Comparison of ENCODE assay signal across 12 cellular contexts in the genomic region with DNA sequence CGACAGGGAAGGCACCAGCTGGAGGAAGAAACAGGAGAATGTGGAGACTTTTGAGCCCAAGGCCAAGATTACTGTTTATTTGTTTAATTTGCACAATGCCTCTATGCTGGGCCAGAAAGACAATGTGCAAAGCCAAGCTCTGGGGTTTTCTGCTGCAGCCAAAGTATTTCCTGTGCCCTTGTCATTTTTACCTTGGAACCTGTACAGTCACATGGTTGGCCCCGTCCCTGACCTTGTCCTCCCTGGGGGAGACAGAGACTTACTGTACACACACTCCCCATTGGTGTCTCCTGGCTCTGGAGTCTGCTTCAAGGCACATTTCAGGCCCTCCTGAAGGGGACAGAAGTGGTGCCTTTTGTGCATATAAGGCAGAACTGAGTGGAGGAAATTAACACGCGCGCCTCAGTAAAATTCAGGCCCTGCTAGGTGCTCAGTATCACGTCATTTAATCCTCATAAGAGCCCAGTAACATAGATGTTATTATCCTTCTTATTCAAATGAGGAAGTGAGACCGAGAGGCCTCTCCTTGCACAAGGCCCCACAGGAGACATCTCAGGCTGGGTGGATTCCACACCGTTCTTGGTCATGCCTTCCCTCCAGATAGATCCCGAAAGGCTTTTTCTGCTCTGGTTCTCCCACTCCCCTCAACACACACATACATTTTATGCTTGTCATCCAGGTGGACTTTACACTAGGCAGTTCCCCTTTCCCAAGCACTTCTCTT. TPM values are rescaled to one million over a fixed set of nuclear protein-coding genes. Genes with fewer than 3 reads are reported as not detected.
DNase-seq lines count a peak whose midpoint lies in the region; ATAC-seq and TF ChIP-seq lines count a peak whose summit lies in the region.
"Had no signal": no experiment of that assay in that cellular context is flagged by ENCODE, and none has a peak within 500 bp of the region (broad histone marks: within the 10 kb centered on the region; RNA-seq: fewer than 3 reads in every experiment).

No MANE protein-coding gene starts in this region.

- H3K4me1 Mint-ChIP-seq in CD4-positive, alpha-beta memory T cell, result peaks cover 0 to 2% (median under 1%) of the 10 kb centered on the region in 4 donors

- intact Hi-C loops in CD4-positive, alpha-beta memory T cell (cut with micrococcal nuclease), result no loop called here
- intact Hi-C loops in PC-9 (cut with micrococcal nuclease; ENCODE audit: unreplicated experiment), result no loop called here

- H3K36me3 ChIP-seq in CD4-positive, alpha-beta memory T cell (ENCODE audit: insufficient read depth, low read length), result no peaks in the 10 kb centered on the region
- no peaks in the 10 kb centered on the region for H3K36me3 ChIP-seq in PC-9 (ENCODE audit: low read depth)
- H3K36me3 ChIP-seq: ovary had no signal

- H3K27ac Mint-ChIP-seq in CD4-positive, alpha-beta memory T cell, result no peak overlapping the region
- H3K27ac Mint-ChIP-seq: T-cell had no signal

- CTCF ChIA-PET in CD4-positive, alpha-beta memory T cell (lab: Charles Lee; ENCODE audit: partially characterized antibody), result no interaction called here
- CTCF ChIA-PET in PC-9 (lab: Charles Lee), result no interaction called here

- H3K9me3 ChIP-seq in CD4-positive, alpha-beta memory T cell (ENCODE audit: control insufficient read depth in 1 of 2, low read length in 2 of 2), result no peaks in the 10 kb centered on the region
- H3K9me3 ChIP-seq in PC-9 (ENCODE audit: insufficient read depth, low read depth), result peaks cover 5% of the 10 kb centered on the region; the same call in 1 of the 2 replicates
- H3K9me3 ChIP-seq: ovary had no signal

- no peak overlapping the region for H3K4me3 ChIP-seq in CD4-positive, alpha-beta memory T cell (ENCODE audit: low read length in 2 of 2)
- H3K4me3 ChIP-seq in PC-9, result no peak overlapping the region
- H3K4me3 ChIP-seq: ovary had no signal

- no peaks in the 10 kb centered on the region for H4K20me1 ChIP-seq in PC-9 (ENCODE audit: insufficient read depth)

- H3K9me2 ChIP-seq in PC-9 (ENCODE audit: insufficient read depth), result no peaks in the 10 kb centered on the region

- no peak overlapping the region for H3K27ac ChIP-seq in CD4-positive, alpha-beta memory T cell (ENCODE audit: low read depth, low read length)
- no peak overlapping the region for H3K27ac ChIP-seq in PC-9
- H3K27ac ChIP-seq: ovary had no signal

- no TSS peak for BruUV-seq in PC-9 (replicated peaks; lab: Mats Ljungman, UMichigan)

- TF ChIP-seq CTCF in PC-9 (conservative IDR thresholded peaks at IDR 0.05), result no peak

- peaks cover 3 to 7% of the 10 kb centered on the region in 2 donors for H3K27me3 Mint-ChIP-seq in CD4-positive, alpha-beta memory T cell

- H3K27me3 ChIP-seq in CD4-positive, alpha-beta memory T cell (ENCODE audit: insufficient read depth, low read length), result no peaks in the 10 kb centered on the region
- no peaks in the 10 kb centered on the region for H3K27me3 ChIP-seq in PC-9 (ENCODE audit: insufficient read depth, low read depth)
- H3K27me3 ChIP-seq: ovary had no signal

- H3K36me3 Mint-ChIP-seq in CD4-positive, alpha-beta memory T cell, result no peaks in the 10 kb centered on the region
- H3K36me3 Mint-ChIP-seq: T-cell had no signal

- peak; percentile 89 for ATAC-seq in GM18517 (IDR thresholded peaks at IDR 0.05; ENCODE audit: unreplicated experiment)
- peak; percentile 85 for ATAC-seq in GM21723 (IDR thresholded peaks at IDR 0.05; ENCODE audit: unreplicated experiment)
- ATAC-seq in HG03457 (IDR thresholded peaks at IDR 0.05; ENCODE audit: unreplicated experiment), result peak; percentile 82
- ATAC-seq: activated T-cell treated with anti-CD3 and anti-CD28 coated beads, Interleukin-2, amount 50 U/mL, for 4 hours; T-cell had no signal

- DNase-seq in fibroblast of gingiva (ENCODE audit: low read depth) (peak; percentile 34), NCI-H524 treated with DMSO at 0.1 percent for 48 hours (lab: John Stamatoyannopoulos, UW) (no peak), PC-9 (no peak), NCI-H2029 treated with DMSO at 0.1 percent for 48 hours (lab: John Stamatoyannopoulos, UW) (no peak)
- no peak for DNase-seq in CD4-positive, alpha-beta memory T cell
- DNase-seq: activated T-cell treated with anti-CD3 and anti-CD28 coated beads, Interleukin-2, amount 50 U/mL, for 4 hours; NCI-H1930; ovary; T-cell had no signal

- H2AFZ ChIP-seq in PC-9, result no peak overlapping the region

- no peaks in the 10 kb centered on the region for H3K79me2 ChIP-seq in PC-9 (ENCODE audit: low read depth)

- H3F3A ChIP-seq in PC-9 (ENCODE audit: insufficient read depth, low read depth), result no peaks in the 10 kb centered on the region

- no peak overlapping the region for H3K4me2 ChIP-seq in PC-9

- no peak overlapping the region for H3K4me3 Mint-ChIP-seq in CD4-positive, alpha-beta memory T cell
- H3K4me3 Mint-ChIP-seq: activated T-cell treated with anti-CD3 and anti-CD28 coated beads, Interleukin-2, amount 50 U/mL, for 4 hours; T-cell had no signal

- no peaks in the 10 kb centered on the region for H3K4me1 ChIP-seq in CD4-positive, alpha-beta memory T cell (ENCODE audit: insufficient read depth, low read length)
- no peaks in the 10 kb centered on the region for H3K4me1 ChIP-seq in PC-9 (replicated peaks; ENCODE audit: insufficient read depth)

- peaks cover 0 to 15% (median 1%) of the 10 kb centered on the region in 8 donors for H3K9me3 Mint-ChIP-seq in CD4-positive, alpha-beta memory T cell

- POLR2A ChIA-PET in CD4-positive, alpha-beta memory T cell (lab: Charles Lee; ENCODE audit: partially characterized antibody), result no interaction called here
- POLR2A ChIA-PET in PC-9 (lab: Charles Lee; ENCODE audit: unreplicated experiment), result no interaction called here

RNA-seq across cellular contexts. Expression of a gene that starts 21.1 kb away (rescaled TPM):
- total RNA-seq in CD4-positive, alpha-beta memory T cell, result 1 to 10 TPM; 1.5 to 2.0 TPM
- polyA plus RNA-seq in CD4-positive, alpha-beta memory T cell, result 1 to 10 TPM; 2.9 to 3.6 TPM
- total RNA-seq in PC-9 (2021), result 5.6 and 6.5 TPM in 2 replicates

RNA-seq across cellular contexts. Expression of a gene that starts 36.9 kb away (rescaled TPM):
- total RNA-seq in CD4-positive, alpha-beta memory T cell, result not detected
- polyA plus RNA-seq in CD4-positive, alpha-beta memory T cell, result under 1 TPM in 1 of 2 donors, not detected in 1; 0.25 TPM
- total RNA-seq in PC-9 (2021), result 23.1 and 32.2 TPM in 2 replicates

Comparison
In these comparisons a context has a peak if more than half of its experiments do, and no peak if none do; other contexts are left out.
1. RNA of a gene that starts 36.9 kb away (total RNA-seq): 23.1 to 32.2 TPM in PC-9; not detected in CD4-positive, alpha-beta memory T cell; every median in the first group is over 10 times any median in the second.
2. Peak in every context shown above with its lines, with median percentiles within 50 percentile points of each other: ATAC-seq.